35 cellular contexts compared by ENCODE assay signal in the genomic region with DNA sequence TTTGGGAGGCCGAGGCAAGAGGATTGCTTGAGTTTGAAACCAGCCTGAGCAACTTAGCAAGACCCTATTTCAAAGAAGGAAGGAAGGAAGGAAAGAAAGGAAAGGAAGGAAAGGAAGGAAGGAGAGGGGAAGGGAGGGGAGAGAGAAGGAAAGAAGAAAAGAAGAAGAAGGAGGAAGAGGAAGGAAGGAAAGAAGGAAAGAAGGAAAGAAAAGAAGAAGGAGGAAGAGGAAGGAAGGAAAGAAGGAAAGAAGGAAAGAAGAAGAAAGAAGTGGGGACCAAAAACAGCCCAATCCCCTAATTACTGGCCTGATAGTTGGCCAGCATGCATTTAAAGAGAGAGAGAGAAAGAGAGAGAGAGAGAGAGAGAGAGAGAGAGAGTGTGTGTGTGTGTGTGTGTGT.
"Had no signal": no experiment of that assay in that cellular context is flagged by ENCODE, and none has a peak within 500 bp of the region (broad histone marks: within the 10 kb centered on the region; RNA-seq: fewer than 3 reads in every experiment).

No MANE protein-coding gene starts in this region.

- H3K4me3 Mint-ChIP-seq: activated CD4-positive, alpha-beta memory T cell treated with anti-CD3 and anti-CD28 coated beads for 36 hours; activated CD4-positive, alpha-beta T cell treated with anti-CD3 and anti-CD28 coated beads for 36 hours; activated CD4-positive, alpha-beta T cell treated with anti-CD3 and anti-CD28 coated beads, Interleukin-2, amount 10 ng/mL, durations not matched to agents 24 days and 14 days; activated CD8-positive, alpha-beta memory T cell treated with anti-CD3 and anti-CD28 coated beads, Interleukin-2, amount 10 ng/mL, durations not matched to agents 7 days and 5 days; activated CD8-positive, alpha-beta T cell treated with anti-CD3 and anti-CD28 coated beads, Interleukin-2, amount 10 ng/mL, durations not matched to agents 7 days and 5 days; activated naive CD4-positive, alpha-beta T cell treated with anti-CD3 and anti-CD28 coated beads for 36 hours; activated naive CD4-positive, alpha-beta T cell treated with anti-CD3 and anti-CD28 coated beads, Interleukin-2, amount 50 U/mL, for 24 hours; activated naive CD8-positive, alpha-beta T cell treated with anti-CD3 and anti-CD28 coated beads for 36 hours; activated naive CD8-positive, alpha-beta T cell treated with anti-CD3 and anti-CD28 coated beads, Interleukin-2, amount 50 U/mL, for 24 hours; activated T-helper 1 cell treated with anti-CD3 and anti-CD28 coated beads, Interleukin-12 subunit alpha, Interleukin-12 subunit beta, Interleukin-2, Interleukin-4 antibody, amounts not matched to agents 30 ng/mL and 10 ng/mL and 1 ng/mL, durations not matched to agents 14 hours and 24 hours and 36 hours; brain; effector memory CD8-positive, alpha-beta T cell had no signal

- H3K36me3 Mint-ChIP-seq: activated CD4-positive, alpha-beta memory T cell treated with anti-CD3 and anti-CD28 coated beads for 36 hours; activated CD8-positive, alpha-beta memory T cell treated with anti-CD3 and anti-CD28 coated beads, Interleukin-2, amount 10 ng/mL, durations not matched to agents 7 days and 5 days; activated naive CD4-positive, alpha-beta T cell treated with anti-CD3 and anti-CD28 coated beads, Interleukin-2, amount 50 U/mL, for 24 hours; activated naive CD8-positive, alpha-beta T cell treated with anti-CD3 and anti-CD28 coated beads for 36 hours; brain had no signal

- H3K4me1 ChIP-seq: breast epithelium, colonic mucosa, foreskin keratinocyte had no signal

- ATAC-seq: activated CD4-positive, alpha-beta T cell treated with anti-CD3 and anti-CD28 coated beads for 36 hours; activated CD8-positive, alpha-beta memory T cell treated with anti-CD3 and anti-CD28 coated beads, Interleukin-2, amount 10 ng/mL, durations not matched to agents 7 days and 5 days; activated CD8-positive, alpha-beta T cell treated with anti-CD3 and anti-CD28 coated beads, Interleukin-2, amount 10 ng/mL, durations not matched to agents 7 days and 5 days; activated naive CD8-positive, alpha-beta T cell treated with anti-CD3 and anti-CD28 coated beads, Interleukin-2, amount 50 U/mL, for 24 hours; effector memory CD8-positive, alpha-beta T cell; foreskin keratinocyte; gastrocnemius medialis; heart left ventricle had no signal

- H3K36me3 ChIP-seq: adrenal gland, ascending aorta, breast epithelium, cardiac muscle cell, colonic mucosa, esophagus muscularis mucosa, gastrocnemius medialis, heart left ventricle had no signal

- H3K9me3 ChIP-seq: adrenal gland, ascending aorta, breast epithelium, colonic mucosa, esophagus muscularis mucosa, gastrocnemius medialis, heart left ventricle had no signal

- H3K27ac ChIP-seq: adrenal gland, ascending aorta, breast epithelium, cardiac muscle cell, colonic mucosa, dorsolateral prefrontal cortex, esophagus muscularis mucosa, foreskin keratinocyte, gastrocnemius medialis, heart left ventricle had no signal

- H3K4me3 ChIP-seq: adrenal gland, ascending aorta, breast epithelium, cardiac muscle cell, colonic mucosa, dorsolateral prefrontal cortex, esophagus muscularis mucosa, gastrocnemius medialis, heart left ventricle had no signal

- H3K27me3 Mint-ChIP-seq: activated CD4-positive, alpha-beta memory T cell treated with anti-CD3 and anti-CD28 coated beads for 36 hours; activated CD4-positive, alpha-beta T cell treated with anti-CD3 and anti-CD28 coated beads for 36 hours; activated naive CD4-positive, alpha-beta T cell treated with anti-CD3 and anti-CD28 coated beads, Interleukin-2, amount 50 U/mL, for 24 hours; activated naive CD8-positive, alpha-beta T cell treated with anti-CD3 and anti-CD28 coated beads for 36 hours; activated naive CD8-positive, alpha-beta T cell treated with anti-CD3 and anti-CD28 coated beads, Interleukin-2, amount 50 U/mL, for 24 hours; brain had no signal

- H3K27ac Mint-ChIP-seq: activated CD4-positive, alpha-beta memory T cell treated with anti-CD3 and anti-CD28 coated beads for 36 hours; activated CD4-positive, alpha-beta T cell treated with anti-CD3 and anti-CD28 coated beads for 36 hours; activated CD4-positive, alpha-beta T cell treated with anti-CD3 and anti-CD28 coated beads, Interleukin-2, amount 10 ng/mL, durations not matched to agents 24 days and 14 days; activated CD8-positive, alpha-beta memory T cell treated with anti-CD3 and anti-CD28 coated beads, Interleukin-2, amount 10 ng/mL, durations not matched to agents 7 days and 5 days; activated CD8-positive, alpha-beta T cell treated with anti-CD3 and anti-CD28 coated beads, Interleukin-2, amount 10 ng/mL, durations not matched to agents 7 days and 5 days; activated naive CD4-positive, alpha-beta T cell treated with anti-CD3 and anti-CD28 coated beads for 36 hours; activated naive CD4-positive, alpha-beta T cell treated with anti-CD3 and anti-CD28 coated beads, Interleukin-2, amount 50 U/mL, for 24 hours; activated naive CD8-positive, alpha-beta T cell treated with anti-CD3 and anti-CD28 coated beads for 36 hours; activated naive CD8-positive, alpha-beta T cell treated with anti-CD3 and anti-CD28 coated beads, Interleukin-2, amount 50 U/mL, for 24 hours; activated T-helper 1 cell treated with anti-CD3 and anti-CD28 coated beads, Interleukin-12 subunit alpha, Interleukin-12 subunit beta, Interleukin-2, Interleukin-4 antibody, amounts not matched to agents 30 ng/mL and 10 ng/mL and 1 ng/mL, durations not matched to agents 14 hours and 24 hours and 36 hours; activated T-helper 2 cell treated with anti-CD3 and anti-CD28 coated beads, Interferon-gamma antibody, Interleukin-2, Interleukin-4, amounts not matched to agents 10 μg/mL and 5 μg/mL and 100 μg/mL, durations not matched to agents 14 hours and 24 hours and 36 hours; brain; effector memory CD8-positive, alpha-beta T cell had no signal

- H3K27me3 ChIP-seq: adrenal gland, ascending aorta, breast epithelium, cardiac muscle cell, colonic mucosa, dorsolateral prefrontal cortex, esophagus muscularis mucosa, foreskin keratinocyte, gastrocnemius medialis, heart left ventricle had no signal

- H3K9me3 Mint-ChIP-seq: activated CD4-positive, alpha-beta memory T cell treated with anti-CD3 and anti-CD28 coated beads for 36 hours; activated CD4-positive, alpha-beta T cell treated with anti-CD3 and anti-CD28 coated beads, Interleukin-2, amount 10 ng/mL, durations not matched to agents 24 days and 14 days; activated naive CD4-positive, alpha-beta T cell treated with anti-CD3 and anti-CD28 coated beads for 36 hours; activated naive CD4-positive, alpha-beta T cell treated with anti-CD3 and anti-CD28 coated beads, Interleukin-2, amount 50 U/mL, for 24 hours; activated naive CD8-positive, alpha-beta T cell treated with anti-CD3 and anti-CD28 coated beads for 36 hours; activated naive CD8-positive, alpha-beta T cell treated with anti-CD3 and anti-CD28 coated beads, Interleukin-2, amount 50 U/mL, for 24 hours; activated T-helper 1 cell treated with anti-CD3 and anti-CD28 coated beads, Interleukin-12 subunit alpha, Interleukin-12 subunit beta, Interleukin-2, Interleukin-4 antibody, amounts not matched to agents 30 ng/mL and 10 ng/mL and 1 ng/mL, durations not matched to agents 14 hours and 24 hours and 36 hours; activated T-helper 2 cell treated with anti-CD3 and anti-CD28 coated beads, Interferon-gamma antibody, Interleukin-2, Interleukin-4, amounts not matched to agents 10 μg/mL and 5 μg/mL and 100 μg/mL, durations not matched to agents 14 hours and 24 hours and 36 hours; effector memory CD8-positive, alpha-beta T cell had no signal

- H3K4me1 Mint-ChIP-seq: activated CD4-positive, alpha-beta T cell treated with anti-CD3 and anti-CD28 coated beads for 36 hours; activated CD4-positive, alpha-beta T cell treated with anti-CD3 and anti-CD28 coated beads, Interleukin-2, amount 10 ng/mL, durations not matched to agents 24 days and 14 days; activated CD8-positive, alpha-beta memory T cell treated with anti-CD3 and anti-CD28 coated beads, Interleukin-2, amount 10 ng/mL, durations not matched to agents 7 days and 5 days; activated naive CD4-positive, alpha-beta T cell treated with anti-CD3 and anti-CD28 coated beads, Interleukin-2, amount 50 U/mL, for 24 hours; activated naive CD8-positive, alpha-beta T cell treated with anti-CD3 and anti-CD28 coated beads for 36 hours; activated naive CD8-positive, alpha-beta T cell treated with anti-CD3 and anti-CD28 coated beads, Interleukin-2, amount 50 U/mL, for 24 hours had no signal

- DNase-seq: activated CD4-positive, alpha-beta memory T cell treated with anti-CD3 and anti-CD28 coated beads for 36 hours; activated CD4-positive, alpha-beta T cell treated with anti-CD3 and anti-CD28 coated beads for 36 hours; activated CD4-positive, alpha-beta T cell treated with anti-CD3 and anti-CD28 coated beads, Interleukin-2, amount 10 ng/mL, durations not matched to agents 24 days and 14 days; activated CD4-positive, CD25-positive, alpha-beta regulatory T cell; activated CD4-positive, CD25-positive, alpha-beta regulatory T cell treated with anti-CD3 and anti-CD28 coated beads, Interleukin-2, amount 50 U/mL, for 72 hours; activated CD8-positive, alpha-beta memory T cell treated with anti-CD3 and anti-CD28 coated beads, Interleukin-2, amount 10 ng/mL, durations not matched to agents 7 days and 5 days; activated CD8-positive, alpha-beta memory T cell treated with anti-CD3 and anti-CD28 coated beads, Interleukin-2, amount 50 U/mL, for 4 hours; activated CD8-positive, alpha-beta T cell treated with anti-CD3 and anti-CD28 coated beads, Interleukin-2, amount 10 ng/mL, durations not matched to agents 7 days and 5 days; activated effector memory CD4-positive, alpha-beta T cell treated with anti-CD3 and anti-CD28 coated beads, Interleukin-2, amount 50 U/mL, for 16 hours; activated naive CD4-positive, alpha-beta T cell treated with anti-CD3 and anti-CD28 coated beads for 36 hours; activated naive CD8-positive, alpha-beta T cell treated with anti-CD3 and anti-CD28 coated beads for 36 hours; activated naive CD8-positive, alpha-beta T cell treated with anti-CD3 and anti-CD28 coated beads, Interleukin-2, amount 50 U/mL, for 24 hours; activated T-cell treated with anti-CD3 and anti-CD28 coated beads, Interleukin-2, amount 50 U/mL, for 1 hour; activated T-cell treated with anti-CD3 and anti-CD28 coated beads, Interleukin-2, amount 50 U/mL, for 48 hours; adrenal gland; amygdala; central memory CD4-positive, alpha-beta T cell; cerebellar nuclear complex; colonic mucosa; dorsolateral prefrontal cortex; effector memory CD8-positive, alpha-beta T cell; erythroblast; foreskin keratinocyte; gastrocnemius medialis; glutamatergic neuron; heart left ventricle; T-helper 2 cell had no signal
